12 cellular contexts compared by ENCODE assay signal in genomic region chr10:31757374-31757773, GRCh38.
DNase-seq lines count a peak whose midpoint lies in the region; ATAC-seq and TF ChIP-seq lines count a peak whose summit lies in the region.
"Had no signal": no experiment of that assay in that cellular context is flagged by ENCODE, and none has a peak within 500 bp of the region (broad histone marks: within the 10 kb centered on the region; RNA-seq: fewer than 3 reads in every experiment).

No MANE protein-coding gene starts in this region.

- no peaks in the 10 kb centered on the region for H3K27me3 Mint-ChIP-seq in mesothelial cell of epicardium (ENCODE audit: low read depth)
- H3K27me3 Mint-ChIP-seq in stimulated activated memory B cell treated with anti-CD40 and anti-IgM and Interleukin-4, amounts not matched to agents 10 μg/mL and 1 μg/mL and 100 μg/mL, for 72 hours, result no peaks in the 10 kb centered on the region
- H3K27me3 Mint-ChIP-seq: activated CD4-positive, alpha-beta memory T cell treated with anti-CD3 and anti-CD28 coated beads, Interleukin-2, amount 10 ng/mL, durations not matched to agents 7 days and 5 days had no signal

- no peaks in the 10 kb centered on the region for H3K9me3 Mint-ChIP-seq in mesothelial cell of epicardium
- H3K9me3 Mint-ChIP-seq in stimulated activated memory B cell treated with anti-CD40 and anti-IgM and Interleukin-4, amounts not matched to agents 10 μg/mL and 1 μg/mL and 100 μg/mL, for 72 hours, result no peaks in the 10 kb centered on the region
- H3K9me3 Mint-ChIP-seq: activated CD4-positive, alpha-beta memory T cell treated with anti-CD3 and anti-CD28 coated beads, Interleukin-2, amount 10 ng/mL, durations not matched to agents 7 days and 5 days had no signal

- 75% methylated on average over 9 of the region's 9 CpGs; no CpG with 5 or more reads in 1 of the 2 donors for WGBS in transverse colon (ENCODE audit: low coverage in 1 of 2), 2 donors
- 24% methylated on average over 9 of the region's 9 CpGs for WGBS in prostate gland

- H3K27ac Mint-ChIP-seq in mesothelial cell of epicardium, result peak overlapping the region; percentile 59
- no peak overlapping the region for H3K27ac Mint-ChIP-seq in stimulated activated memory B cell treated with anti-CD40 and anti-IgM and Interleukin-4, amounts not matched to agents 10 μg/mL and 1 μg/mL and 100 μg/mL, for 72 hours
- H3K27ac Mint-ChIP-seq: activated CD4-positive, alpha-beta memory T cell treated with anti-CD3 and anti-CD28 coated beads, Interleukin-2, amount 10 ng/mL, durations not matched to agents 7 days and 5 days had no signal

- H3K4me3 Mint-ChIP-seq in mesothelial cell of epicardium, result no peak overlapping the region
- H3K4me3 Mint-ChIP-seq in stimulated activated memory B cell treated with anti-CD40 and anti-IgM and Interleukin-4, amounts not matched to agents 10 μg/mL and 1 μg/mL and 100 μg/mL, for 72 hours, result no peak overlapping the region
- H3K4me3 Mint-ChIP-seq: activated CD4-positive, alpha-beta memory T cell treated with anti-CD3 and anti-CD28 coated beads, Interleukin-2, amount 10 ng/mL, durations not matched to agents 7 days and 5 days had no signal

- no peak for TF ChIP-seq EP300 in transverse colon (IDR thresholded peaks at IDR 0.05; ENCODE audit: low read depth)

- H3K36me3 Mint-ChIP-seq in mesothelial cell of epicardium, result no peaks in the 10 kb centered on the region
- H3K36me3 Mint-ChIP-seq in stimulated activated memory B cell treated with anti-CD40 and anti-IgM and Interleukin-4, amounts not matched to agents 10 μg/mL and 1 μg/mL and 100 μg/mL, for 72 hours, result no peaks in the 10 kb centered on the region

- H3K4me3 ChIP-seq in transverse colon (no peak overlapping the region), lower lobe of right lung (no peak overlapping the region), prostate gland (no peak overlapping the region)
- H3K4me3 ChIP-seq: BLaER1, SK-N-MC had no signal

- H3K4me1 Mint-ChIP-seq in mesothelial cell of epicardium, result peaks cover 46% of the 10 kb centered on the region
- peaks cover 26% of the 10 kb centered on the region for H3K4me1 Mint-ChIP-seq in stimulated activated memory B cell treated with anti-CD40 and anti-IgM and Interleukin-4, amounts not matched to agents 10 μg/mL and 1 μg/mL and 100 μg/mL, for 72 hours

- in situ Hi-C loops in transverse colon (cut with MboI; ENCODE audit: low pct_ligation_motif_present in 1 of 4, low pct_unique_long_range_greater_than_20kb in 1 of 4, low sequenced_read_pairs in 3 of 4), result loop anchor here in 2 of 4 donors (25.0 kb wide), 2 partner anchors 620 to 970 kb away; no protein-coding TSS in a partner anchor

- no peak for ATAC-seq in left cardiac atrium
- no peak for ATAC-seq in Right ventricle myocardium inferior
- no peak for ATAC-seq in lower lobe of right lung
- no peak for ATAC-seq in stimulated activated memory B cell treated with anti-CD40 and anti-IgM and Interleukin-4, amounts not matched to agents 10 μg/mL and 1 μg/mL and 100 μg/mL, for 72 hours
- ATAC-seq: foreskin keratinocyte had no signal

- H3K9me3 ChIP-seq in transverse colon, result no peaks in the 10 kb centered on the region
- no peaks in the 10 kb centered on the region for H3K9me3 ChIP-seq in lower lobe of right lung
- no peaks in the 10 kb centered on the region for H3K9me3 ChIP-seq in prostate gland
- H3K9me3 ChIP-seq: BLaER1 had no signal

- TF ChIP-seq CTCF in mesothelial cell of epicardium (IDR thresholded peaks at IDR 0.05; ENCODE audit: unreplicated experiment) (no peak), transverse colon (IDR thresholded peaks at IDR 0.05) (no peak), lower lobe of right lung (IDR thresholded peaks at IDR 0.05) (no peak), prostate gland (IDR thresholded peaks at IDR 0.05) (no peak)

- no peak for TF ChIP-seq POLR2A in transverse colon (IDR thresholded peaks at IDR 0.05)
- no peak for TF ChIP-seq POLR2A in prostate gland (IDR thresholded peaks at IDR 0.05)

- H3K27ac ChIP-seq in transverse colon (peak overlapping the region; percentile 15 to 99 (median 95)), lower lobe of right lung (no peak overlapping the region), prostate gland (peak overlapping the region in 1 of 2 donors; percentile 45)
- H3K27ac ChIP-seq: BLaER1, foreskin keratinocyte, SK-N-MC had no signal

- intact Hi-C loops in left cardiac atrium (cut with DNase I) (no loop called here), Right ventricle myocardium inferior (cut with DNase I) (loop anchor here (5.0 kb wide), 1 partner anchor 50 kb away; no protein-coding TSS in a partner anchor), transverse colon (cut with DNase I; ENCODE audit: low total_unique reads) (loop anchor here (5.0 kb wide), 1 partner anchor 60 kb away; no protein-coding TSS in a partner anchor), lower lobe of right lung (cut with DNase I) (no loop called here), prostate gland (cut with DNase I) (loop anchor here (5.0 kb wide), 1 partner anchor 50 kb away; no protein-coding TSS in a partner anchor)

- no peaks in the 10 kb centered on the region for H3K27me3 ChIP-seq in transverse colon
- no peaks in the 10 kb centered on the region for H3K27me3 ChIP-seq in lower lobe of right lung (ENCODE audit: low read depth)
- H3K27me3 ChIP-seq in prostate gland (replicated peaks; ENCODE audit: insufficient read depth), result no peaks in the 10 kb centered on the region
- H3K27me3 ChIP-seq: BLaER1, foreskin keratinocyte had no signal

- DNase-seq in left cardiac atrium (peak; percentile 55), Right ventricle myocardium inferior (ENCODE audit: missing footprints) (no peak), astrocyte of the hippocampus (ENCODE audit: low read depth, low spot score) (peak; percentile 50), mesothelial cell of epicardium (ENCODE audit: low spot score in 2 of 2, unreplicated experiment in 2 of 2) (no peak), transverse colon (no peak), lower lobe of right lung (no peak), prostate gland (ENCODE audit: low spot score) (no peak)
- DNase-seq: activated CD4-positive, alpha-beta memory T cell treated with anti-CD3 and anti-CD28 coated beads, Interleukin-2, amount 10 ng/mL, durations not matched to agents 7 days and 5 days; foreskin keratinocyte had no signal

- H3K4me1 ChIP-seq in transverse colon (peaks cover 10 to 29% (median 18%) of the 10 kb centered on the region in 4 donors), lower lobe of right lung (peaks cover 13% of the 10 kb centered on the region), prostate gland (replicated peaks) (peaks cover 7% of the 10 kb centered on the region)

- no peaks in the 10 kb centered on the region for H3K36me3 ChIP-seq in transverse colon
- no peaks in the 10 kb centered on the region for H3K36me3 ChIP-seq in lower lobe of right lung
- H3K36me3 ChIP-seq in prostate gland, result no peaks in the 10 kb centered on the region
- H3K36me3 ChIP-seq: BLaER1 had no signal

Comparison
In these comparisons a context has a peak if more than half of its experiments do, and no peak if none do; other contexts are left out.
1. DNase-seq: peak in left cardiac atrium (single experiment) and astrocyte of the hippocampus (single experiment); none in Right ventricle myocardium inferior (single experiment), mesothelial cell of epicardium (0 of 2), transverse colon (single experiment), lower lobe of right lung (single experiment) and prostate gland (single experiment).
2. intact Hi-C loops: an anchor here in Right ventricle myocardium inferior (5.0 kb wide), transverse colon (5.0 kb wide) and prostate gland (5.0 kb wide); none called in left cardiac atrium and lower lobe of right lung.